20 cellular contexts compared by ENCODE assay signal in the genomic region with DNA sequence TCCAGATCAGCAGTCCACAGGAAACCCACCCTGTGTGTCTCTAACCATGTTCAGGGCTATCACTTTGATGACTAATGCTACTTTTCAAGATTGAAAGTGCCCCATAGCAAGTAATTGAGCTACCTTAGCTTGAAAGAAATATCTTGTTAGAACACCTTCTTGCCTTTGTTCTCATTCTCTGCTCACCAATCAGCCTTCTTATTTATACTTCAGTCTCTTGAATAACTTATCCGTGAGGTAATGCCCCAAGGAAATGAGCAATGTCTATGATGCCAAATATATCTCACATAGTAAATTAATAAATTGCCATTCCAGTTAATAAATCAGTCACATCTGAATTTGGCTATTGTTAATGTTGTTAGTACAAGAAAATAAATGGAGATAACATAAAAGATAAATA.
DNase-seq lines count a peak whose midpoint lies in the region; ATAC-seq, FAIRE-seq and TF ChIP-seq lines count a peak whose summit lies in the region.
"Had no signal": no experiment of that assay in that cellular context is flagged by ENCODE, and none has a peak within 500 bp of the region (broad histone marks: within the 10 kb centered on the region; RNA-seq: fewer than 3 reads in every experiment).

No MANE protein-coding gene starts in this region.

- TF ChIP-seq EP300 in A549 (IDR thresholded peaks at IDR 0.05), result no peak

- H3K27ac ChIP-seq in A549, result no peak overlapping the region
- H3K27ac ChIP-seq in foreskin keratinocyte, result no peak overlapping the region

- no peak for TF ChIP-seq CTCF in A549 (IDR thresholded peaks at IDR 0.05)
- TF ChIP-seq CTCF in bronchial epithelial cell (IDR thresholded peaks at IDR 0.05; ENCODE audit: insufficient read depth, low read length, severe bottlenecking), result no peak
- no peak for TF ChIP-seq CTCF in foreskin keratinocyte (conservative IDR thresholded peaks at IDR 0.05)

- intact Hi-C loops in activated CD4-positive, alpha-beta T cell treated with anti-CD3 and anti-CD28 coated beads for 36 hours (cut with DNase I, micrococcal nuclease), result no loop called here

- no peak for TF ChIP-seq RAD21 in A549 (conservative IDR thresholded peaks at IDR 0.05 in 1 of 2, IDR thresholded peaks at IDR 0.05 in 1 of 2)

- no peaks in the 10 kb centered on the region for H3K4me1 ChIP-seq in A549
- peaks cover 7% of the 10 kb centered on the region for H3K4me1 ChIP-seq in foreskin keratinocyte

- H3K9me3 ChIP-seq in A549, result no peaks in the 10 kb centered on the region

- H3K4me3 ChIP-seq in A549 (no peak overlapping the region), bronchial epithelial cell (ENCODE audit: low read depth, low read length) (no peak overlapping the region)
- H3K4me3 ChIP-seq: GM23338 had no signal

- peaks cover 4% of the 10 kb centered on the region for H3K36me3 Mint-ChIP-seq in activated CD4-positive, alpha-beta T cell treated with anti-CD3 and anti-CD28 coated beads for 36 hours (ENCODE audit: low read depth)

- WGBS in A549 (ENCODE audit: missing lambda C conversion rate), result 93% methylated on average over 1 of the region's 1 CpG

- POLR2A ChIA-PET in A549 (lab: Yijun Ruan, JAX), result no interaction called here
- POLR2A ChIA-PET in activated CD4-positive, alpha-beta T cell treated with anti-CD3 and anti-CD28 coated beads for 36 hours (lab: Charles Lee), result no interaction called here

- no peaks in the 10 kb centered on the region for H3K9me3 Mint-ChIP-seq in activated CD4-positive, alpha-beta T cell treated with anti-CD3 and anti-CD28 coated beads for 36 hours (ENCODE audit: low read depth)
- H3K9me3 Mint-ChIP-seq: GM23338 had no signal

- no peaks in the 10 kb centered on the region for H3K27me3 ChIP-seq in bronchial epithelial cell (ENCODE audit: control insufficient read depth, insufficient read depth, low read length)
- H3K27me3 ChIP-seq in foreskin keratinocyte, result no peaks in the 10 kb centered on the region

- ATAC-seq in A549, result no peak
- no peak for ATAC-seq in foreskin keratinocyte
- no peak for ATAC-seq in activated CD4-positive, alpha-beta T cell treated with anti-CD3 and anti-CD28 coated beads for 36 hours
- ATAC-seq: HCT116 had no signal

- H3K27me3 Mint-ChIP-seq in activated CD4-positive, alpha-beta T cell treated with anti-CD3 and anti-CD28 coated beads for 36 hours, result no peaks in the 10 kb centered on the region
- H3K27me3 Mint-ChIP-seq: CD4-positive, alpha-beta memory T cell had no signal

- no peak for TF ChIP-seq POLR2A in A549 (IDR thresholded peaks at IDR 0.05; ENCODE audit: low read length)

- CTCF ChIA-PET in A549 (lab: Yijun Ruan, JAX), result interaction anchor here (1.4 kb wide), 1 partner anchor 14 kb away, joined by 3 read pairs; no protein-coding TSS in a partner anchor
- CTCF ChIA-PET in activated CD4-positive, alpha-beta T cell treated with anti-CD3 and anti-CD28 coated beads for 36 hours (lab: Charles Lee), result no interaction called here

- peaks cover 5% of the 10 kb centered on the region for H3K4me1 Mint-ChIP-seq in activated CD4-positive, alpha-beta T cell treated with anti-CD3 and anti-CD28 coated beads for 36 hours
- H3K4me1 Mint-ChIP-seq: GM23338 had no signal

- H3K27ac Mint-ChIP-seq in activated CD4-positive, alpha-beta T cell treated with anti-CD3 and anti-CD28 coated beads for 36 hours, result no peak overlapping the region
- H3K27ac Mint-ChIP-seq: GM23338, H9 had no signal

- FAIRE-seq in A549 (lab: Jason Lieb, UNC), result peak; percentile 51
- no peak for FAIRE-seq in bronchial epithelial cell (lab: Jason Lieb, UNC)
- FAIRE-seq: GM12891, GM18507 had no signal

- no peaks in the 10 kb centered on the region for H3K36me3 ChIP-seq in bronchial epithelial cell (ENCODE audit: control insufficient read depth, insufficient read depth, low read length)

- H3K4me2 ChIP-seq in A549, result no peak overlapping the region
- H3K4me2 ChIP-seq: GM23338 had no signal

- DNase-seq in A549 (ENCODE audit: low read depth in 1 of 2, low spot score in 1 of 2) (no peak), bronchial epithelial cell (ENCODE audit: low read depth) (peak; percentile 65), foreskin keratinocyte (peak; percentile 37 to 74), kidney tubule cell (ENCODE audit: low spot score) (peak; percentile 6), SHP77 (lab: John Stamatoyannopoulos, UW) (no peak), NCI-H187 (lab: John Stamatoyannopoulos, UW) (no peak)
- DNase-seq in activated CD4-positive, alpha-beta T cell treated with anti-CD3 and anti-CD28 coated beads for 36 hours, result no peak
- DNase-seq: 8988T; C1 segment of cervical spinal cord; Calu3; CD4-positive, alpha-beta memory T cell; COR-L47; DMS53; DMS79 treated with DMSO at 0.1 percent for 48 hours; GF-D8; H9 had no signal

- no peak overlapping the region for H3K4me3 Mint-ChIP-seq in activated CD4-positive, alpha-beta T cell treated with anti-CD3 and anti-CD28 coated beads for 36 hours
- H3K4me3 Mint-ChIP-seq: GM23338, H9 had no signal

TF ChIP-seq in A549, 52 proteins besides CTCF, POLR2A, EP300 and RAD21:
- TF ChIP-seq MAZ (IDR thresholded peaks at IDR 0.05; ENCODE audit: borderline replicate concordance, low read depth, low read length), result no peak
- TF ChIP-seq JUN (IDR thresholded peaks at IDR 0.05), result no peak
- no peak for TF ChIP-seq HDAC2 (IDR thresholded peaks at IDR 0.05)
- TF ChIP-seq, protein P1, sequence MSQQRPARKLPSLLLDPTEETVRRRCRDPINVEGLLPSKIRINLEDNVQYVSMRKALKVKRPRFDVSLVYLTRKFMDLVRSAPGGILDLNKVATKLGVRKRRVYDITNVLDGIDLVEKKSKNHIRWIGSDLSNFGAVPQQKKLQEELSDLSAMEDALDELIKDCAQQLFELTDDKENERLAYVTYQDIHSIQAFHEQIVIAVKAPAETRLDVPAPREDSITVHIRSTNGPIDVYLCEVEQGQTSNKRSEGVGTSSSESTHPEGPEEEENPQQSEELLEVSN (IDR thresholded peaks at IDR 0.05; ENCODE audit: borderline replicate concordance, low read depth), result no peak
- TF ChIP-seq, protein P2, sequence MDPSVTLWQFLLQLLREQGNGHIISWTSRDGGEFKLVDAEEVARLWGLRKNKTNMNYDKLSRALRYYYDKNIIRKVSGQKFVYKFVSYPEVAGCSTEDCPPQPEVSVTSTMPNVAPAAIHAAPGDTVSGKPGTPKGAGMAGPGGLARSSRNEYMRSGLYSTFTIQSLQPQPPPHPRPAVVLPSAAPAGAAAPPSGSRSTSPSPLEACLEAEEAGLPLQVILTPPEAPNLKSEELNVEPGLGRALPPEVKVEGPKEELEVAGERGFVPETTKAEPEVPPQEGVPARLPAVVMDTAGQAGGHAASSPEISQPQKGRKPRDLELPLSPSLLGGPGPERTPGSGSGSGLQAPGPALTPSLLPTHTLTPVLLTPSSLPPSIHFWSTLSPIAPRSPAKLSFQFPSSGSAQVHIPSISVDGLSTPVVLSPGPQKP (IDR thresholded peaks at IDR 0.05; ENCODE audit: low read depth, low read length), result no peak
- TF ChIP-seq GATA3 (IDR thresholded peaks at IDR 0.05; ENCODE audit: borderline replicate concordance), result no peak
- TF ChIP-seq, protein P3, sequence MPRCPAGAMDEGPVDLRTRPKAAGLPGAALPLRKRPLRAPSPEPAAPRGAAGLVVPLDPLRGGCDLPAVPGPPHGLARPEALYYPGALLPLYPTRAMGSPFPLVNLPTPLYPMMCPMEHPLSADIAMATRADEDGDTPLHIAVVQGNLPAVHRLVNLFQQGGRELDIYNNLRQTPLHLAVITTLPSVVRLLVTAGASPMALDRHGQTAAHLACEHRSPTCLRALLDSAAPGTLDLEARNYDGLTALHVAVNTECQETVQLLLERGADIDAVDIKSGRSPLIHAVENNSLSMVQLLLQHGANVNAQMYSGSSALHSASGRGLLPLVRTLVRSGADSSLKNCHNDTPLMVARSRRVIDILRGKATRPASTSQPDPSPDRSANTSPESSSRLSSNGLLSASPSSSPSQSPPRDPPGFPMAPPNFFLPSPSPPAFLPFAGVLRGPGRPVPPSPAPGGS (IDR thresholded peaks at IDR 0.05), result no peak
- TF ChIP-seq FOXS1 (CRISPR knock-in tag; IDR thresholded peaks at IDR 0.05), result no peak
- no peak for TF ChIP-seq CEBPB (IDR thresholded peaks at IDR 0.05)
- TF ChIP-seq CHD4 (IDR thresholded peaks at IDR 0.05; ENCODE audit: borderline replicate concordance), result no peak
- TF ChIP-seq JUNB (IDR thresholded peaks at IDR 0.05), result no peak
- no peak for TF ChIP-seq KDM1A (IDR thresholded peaks at IDR 0.05; ENCODE audit: low read depth)
- TF ChIP-seq SREBF2 (IDR thresholded peaks at IDR 0.05), result no peak
- TF ChIP-seq, protein P4, sequence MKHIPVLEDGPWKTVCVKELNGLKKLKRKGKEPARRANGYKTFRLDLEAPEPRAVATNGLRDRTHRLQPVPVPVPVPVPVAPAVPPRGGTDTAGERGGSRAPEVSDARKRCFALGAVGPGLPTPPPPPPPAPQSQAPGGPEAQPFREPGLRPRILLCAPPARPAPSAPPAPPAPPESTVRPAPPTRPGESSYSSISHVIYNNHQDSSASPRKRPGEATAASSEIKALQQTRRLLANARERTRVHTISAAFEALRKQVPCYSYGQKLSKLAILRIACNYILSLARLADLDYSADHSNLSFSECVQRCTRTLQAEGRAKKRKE (CRISPR knock-in tag; IDR thresholded peaks at IDR 0.05; ENCODE audit: low read depth), result no peak
- TF ChIP-seq EHMT2 (IDR thresholded peaks at IDR 0.05; ENCODE audit: low read depth), result no peak
- TF ChIP-seq TFCP2L1 (CRISPR knock-in tag; IDR thresholded peaks at IDR 0.05), result no peak
- TF ChIP-seq EHF (CRISPR knock-in tag; IDR thresholded peaks at IDR 0.05), result no peak
- no peak for TF ChIP-seq NR3C1 (IDR thresholded peaks at IDR 0.05)

Comparison
In these comparisons a context has a peak if more than half of its experiments do, and no peak if none do; other contexts are left out.
1. DNase-seq: peak in bronchial epithelial cell (single experiment), foreskin keratinocyte (2 of 2) and kidney tubule cell (single experiment); none in A549 (0 of 2), SHP77 (0 of 2), NCI-H187 (0 of 2) and activated CD4-positive, alpha-beta T cell treated with anti-CD3 and anti-CD28 coated beads for 36 hours (single experiment).